8 cellular contexts compared by ENCODE assay signal in the genomic region with DNA sequence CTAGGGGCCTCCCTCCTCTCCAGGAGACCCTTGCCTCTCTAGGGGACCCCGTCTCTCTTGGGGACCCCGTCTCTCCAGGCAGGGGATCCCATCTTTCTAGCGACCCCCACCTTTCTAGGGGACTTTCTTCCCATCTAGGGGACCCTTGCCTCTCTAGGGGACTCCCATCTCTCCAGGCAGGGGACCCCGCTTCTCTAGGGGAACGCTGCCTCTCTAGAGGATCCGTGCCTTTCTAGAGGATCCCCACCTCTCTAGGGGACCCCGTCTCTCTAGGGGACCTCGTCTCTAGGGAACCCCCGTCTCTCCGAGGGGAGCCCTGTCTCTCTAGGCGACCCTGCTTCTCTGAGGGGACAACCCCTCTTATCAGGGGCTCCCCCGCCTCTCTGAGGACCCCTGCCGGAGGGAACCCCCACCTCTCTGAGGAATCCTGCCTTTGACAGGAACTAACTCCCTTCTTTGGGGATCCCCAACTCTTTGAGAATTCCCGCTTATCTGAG. TPM values are rescaled to one million over a fixed set of nuclear protein-coding genes. Genes with fewer than 3 reads are reported as not detected.
DNase-seq lines count a peak whose midpoint lies in the region; ATAC-seq, FAIRE-seq and TF ChIP-seq lines count a peak whose summit lies in the region.

No MANE protein-coding gene starts in this region.

- in situ Hi-C loops in Panc1 (cut with HindIII; ENCODE audit: low pct_unique_long_range_greater_than_20kb, low sequenced_read_pairs) = no loop called here

- H3K27ac ChIP-seq in Panc1 (ENCODE audit: low read length) = peak overlapping the region; percentile 93
- peak overlapping the region; percentile 93 for H3K27ac ChIP-seq in neutrophil

- DNase-seq in D721Med (ENCODE audit: insufficient read length, low spot score) (no peak), Panc1 (ENCODE audit: low read depth, low spot score) (no peak), head of caudate nucleus (no peak), NCI-H1694 (lab: John Stamatoyannopoulos, UW) (no peak), 8988T (no peak)
- peak; percentile 42 for DNase-seq in effector CD8-positive, alpha-beta T cell (lab: John Stamatoyannopoulos, UW)

- TF ChIP-seq CTCF in D721Med (IDR thresholded peaks at IDR 0.05; ENCODE audit: insufficient read depth, missing control alignments) (peak; percentile 12), Panc1 (IDR thresholded peaks at IDR 0.05) (no peak; the same call in 1 of the 2 replicates), neutrophil (IDR thresholded peaks at IDR 0.05) (no peak)

- no TSS peak for BruUV-seq in Panc1 (replicated peaks; lab: Mats Ljungman, UMichigan)

- H3K4me3 ChIP-seq in Panc1 (ENCODE audit: low read depth in 2 of 2, low read length in 2 of 2) (peak overlapping the region; percentile 88 to 91), neutrophil (ENCODE audit: low read depth in 1 of 2, low read length in 1 of 2) (peak overlapping the region; percentile 97)

- ATAC-seq in Panc1 = no peak
- no peak for ATAC-seq in HG02938 (IDR thresholded peaks at IDR 0.05; ENCODE audit: unreplicated experiment)

- no peak for FAIRE-seq in D721Med (lab: Jason Lieb, UNC)

- peaks cover 5% of the 10 kb centered on the region for H3K4me1 ChIP-seq in Panc1 (ENCODE audit: control insufficient read depth, insufficient read depth, low read length)
- H3K4me1 ChIP-seq in neutrophil (ENCODE audit: control insufficient read depth in 1 of 2, insufficient read depth in 1 of 2, low read depth in 1 of 2, low read length in 1 of 2) = peaks cover 54 to 57% of the 10 kb centered on the region in 2 experiments

- H3K27me3 ChIP-seq in Panc1 (ENCODE audit: control insufficient read depth, insufficient read depth, low read length) (no peaks in the 10 kb centered on the region), neutrophil (no peaks in the 10 kb centered on the region)

- POLR2A ChIA-PET in Panc1 (lab: Charles Lee) = no interaction called here

- CTCF ChIA-PET in Panc1 (lab: Charles Lee) = no interaction called here

- H3K36me3 ChIP-seq in Panc1 (ENCODE audit: control insufficient read depth, insufficient read depth, low read length) (peaks cover 3% of the 10 kb centered on the region; the same call in 1 of the 2 replicates), neutrophil (no peaks in the 10 kb centered on the region)

- H3K9me3 ChIP-seq in Panc1 (ENCODE audit: control insufficient read depth, insufficient read depth, low read depth, low read length) = no peaks in the 10 kb centered on the region
- H3K9me3 ChIP-seq in neutrophil = no peaks in the 10 kb centered on the region

- intact Hi-C loops in Panc1 (cut with micrococcal nuclease; ENCODE audit: unreplicated experiment) (no loop called here), head of caudate nucleus (cut with DNase I) (no loop called here)

RNA-seq across cellular contexts. Expression of a gene that starts 19.1 kb away (rescaled TPM):
- 99.6 TPM for total RNA-seq in Panc1 (2021; ENCODE audit: unreplicated experiment)
- polyA plus RNA-seq in Panc1 (2012; ENCODE audit: insufficient read length) = 56.1 TPM
